Comparison of ENCODE assay signal across 19 cellular contexts in the genomic region with DNA sequence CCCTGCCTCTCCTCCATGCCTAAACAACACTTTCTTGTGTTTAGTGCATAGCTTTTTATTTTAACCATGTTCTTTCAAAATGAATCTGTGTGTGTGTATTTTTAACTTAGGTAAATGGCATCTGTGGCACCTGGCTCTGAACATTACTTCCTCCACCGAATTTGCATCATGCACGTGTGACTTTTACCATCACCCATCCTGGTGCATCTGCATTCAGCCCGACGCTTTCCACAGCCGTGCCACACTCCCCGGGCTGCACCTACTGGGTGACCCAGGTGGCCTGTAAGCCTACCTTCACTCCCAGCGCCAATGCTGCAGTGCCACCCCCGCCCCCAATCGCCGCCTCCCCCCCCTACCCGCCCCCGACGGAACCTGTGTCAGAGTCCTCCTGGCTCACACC. TPM values are rescaled to one million over a fixed set of nuclear protein-coding genes. Genes with fewer than 3 reads are reported as not detected.
A peak's percentile ranks its signal among the peaks of the same experiment; 100 is the strongest.
DNase-seq lines count a peak whose midpoint lies in the region; ATAC-seq and TF ChIP-seq lines count a peak whose summit lies in the region.
"Had no signal": no experiment of that assay in that cellular context is flagged by ENCODE, and none has a peak within 500 bp of the region (broad histone marks: within the 10 kb centered on the region; RNA-seq: fewer than 3 reads in every experiment).

No MANE protein-coding gene starts in this region.

- no peaks in the 10 kb centered on the region for H3K4me1 Mint-ChIP-seq in chondrocyte (ENCODE audit: low read depth)
- peaks cover 26% of the 10 kb centered on the region for H3K4me1 Mint-ChIP-seq in neural progenitor cell
- H3K4me1 Mint-ChIP-seq: T-helper 17 cell had no signal

- H2BK120ac ChIP-seq in mesenchymal stem cell (ENCODE audit: low read depth, low read length) = no peak overlapping the region

- no peak overlapping the region for H3K14ac ChIP-seq in mesenchymal stem cell (ENCODE audit: low read length in 2 of 2)

- H3K4me1 ChIP-seq in neural progenitor cell (peaks cover 12% of the 10 kb centered on the region), mesenchymal stem cell (ENCODE audit: control insufficient read depth, insufficient read depth, low read depth, low read length) (no peaks in the 10 kb centered on the region)
- H3K4me1 ChIP-seq: BE2C had no signal

- H2AFZ ChIP-seq in neural progenitor cell (replicated peaks) (no peak overlapping the region), mesenchymal stem cell (ENCODE audit: low read depth, low read length) (no peak overlapping the region)

- H3K27me3 Mint-ChIP-seq in chondrocyte (ENCODE audit: low read depth) (peaks cover 35% of the 10 kb centered on the region), neural progenitor cell (ENCODE audit: insufficient read depth, low read depth) (peaks cover 12% of the 10 kb centered on the region)

- no peak overlapping the region for H3K23ac ChIP-seq in mesenchymal stem cell (ENCODE audit: low read length in 2 of 2)

- H3K79me2 ChIP-seq in neural progenitor cell (ENCODE audit: low read depth) = no peaks in the 10 kb centered on the region

- no peak overlapping the region for H3K4ac ChIP-seq in mesenchymal stem cell (ENCODE audit: low read depth in 1 of 2, low read length in 2 of 2)

- TF ChIP-seq CTCF in chondrocyte (IDR thresholded peaks at IDR 0.05) (no peak), neural progenitor cell (IDR thresholded peaks at IDR 0.05) (no peak), GM10266 (IDR thresholded peaks at IDR 0.05; ENCODE audit: control insufficient read depth, insufficient read depth, low read depth, missing control alignments) (no peak)

- H3F3A ChIP-seq in neural progenitor cell (ENCODE audit: low read depth) = peaks cover 13% of the 10 kb centered on the region

- H3K4me3 ChIP-seq in neural progenitor cell (no peak overlapping the region), mesenchymal stem cell (ENCODE audit: insufficient read depth in 1 of 2, low read depth in 1 of 2, low read length in 2 of 2) (no peak overlapping the region)
- H3K4me3 ChIP-seq: cardiac muscle cell, heart left ventricle, lung, ovary had no signal

- DNase-seq in chondrocyte (ENCODE audit: low spot score) (peak; percentile 63), neural progenitor cell (ENCODE audit: low spot score) (no peak), left lobe of liver (ENCODE audit: low spot score) (no peak), mesenchymal stem cell (no peak), GM10266 (ENCODE audit: extremely low spot score) (no peak)
- DNase-seq: activated CD8-positive, alpha-beta T cell treated with anti-CD3 and anti-CD28 coated beads for 36 hours; activated naive CD4-positive, alpha-beta T cell; BE2C; heart left ventricle; IMR-90; NCI-H1436 treated with DMSO at 0.1 percent for 48 hours; ovary; stimulated activated naive CD4-positive, alpha-beta T cell treated with Interleukin-2 at 50 U/mL for 16 hours; T-helper 17 cell had no signal

- H4K8ac ChIP-seq in mesenchymal stem cell (ENCODE audit: low read length) = no peak overlapping the region

- no peak overlapping the region for H2AK5ac ChIP-seq in mesenchymal stem cell (ENCODE audit: low read length, severe bottlenecking)

- no peaks in the 10 kb centered on the region for H3K36me3 ChIP-seq in neural progenitor cell
- no peaks in the 10 kb centered on the region for H3K36me3 ChIP-seq in mesenchymal stem cell (ENCODE audit: control insufficient read depth in 1 of 2, insufficient read depth in 2 of 2, low read depth in 1 of 2, low read length in 2 of 2)
- H3K36me3 ChIP-seq: BE2C, cardiac muscle cell, heart left ventricle, ovary had no signal

- H3K27ac Mint-ChIP-seq in chondrocyte (ENCODE audit: unreplicated experiment) = no peak overlapping the region
- no peak overlapping the region for H3K27ac Mint-ChIP-seq in neural progenitor cell
- H3K27ac Mint-ChIP-seq: activated CD8-positive, alpha-beta T cell treated with anti-CD3 and anti-CD28 coated beads for 36 hours; T-helper 17 cell had no signal

- ATAC-seq in GM18498 (IDR thresholded peaks at IDR 0.05; ENCODE audit: unreplicated experiment) (peak; percentile 75), GM19463 (IDR thresholded peaks at IDR 0.05; ENCODE audit: unreplicated experiment) (peak; percentile 70), HG02981 (IDR thresholded peaks at IDR 0.05; ENCODE audit: unreplicated experiment) (peak; percentile 64), left lobe of liver (no peak)
- ATAC-seq: activated CD8-positive, alpha-beta T cell treated with anti-CD3 and anti-CD28 coated beads for 36 hours; T-helper 17 cell had no signal

- no peak overlapping the region for H2BK15ac ChIP-seq in mesenchymal stem cell (ENCODE audit: low read depth, poor library complexity, severe bottlenecking)

- H2BK12ac ChIP-seq in mesenchymal stem cell (ENCODE audit: low read length in 2 of 2) = no peak overlapping the region

- no peak overlapping the region for H3K4me3 Mint-ChIP-seq in chondrocyte (ENCODE audit: unreplicated experiment)
- H3K4me3 Mint-ChIP-seq in neural progenitor cell = no peak overlapping the region
- H3K4me3 Mint-ChIP-seq: activated CD8-positive, alpha-beta T cell treated with anti-CD3 and anti-CD28 coated beads for 36 hours; T-helper 17 cell had no signal

- H3K27me3 ChIP-seq in neural progenitor cell = no peaks in the 10 kb centered on the region
- H3K27me3 ChIP-seq in mesenchymal stem cell (ENCODE audit: control insufficient read depth in 1 of 2, insufficient read depth in 1 of 2, low read length in 2 of 2) = peaks cover 4 to 25% of the 10 kb centered on the region in 2 experiments
- H3K27me3 ChIP-seq: BE2C, cardiac muscle cell, ovary had no signal

- H3K9me3 ChIP-seq in neural progenitor cell (ENCODE audit: low read depth) (no peaks in the 10 kb centered on the region), mesenchymal stem cell (ENCODE audit: control insufficient read depth, low read length) (no peaks in the 10 kb centered on the region)
- H3K9me3 ChIP-seq: BE2C, heart left ventricle, ovary had no signal

- H3K9ac ChIP-seq in neural progenitor cell = no peak overlapping the region
- no peak overlapping the region for H3K9ac ChIP-seq in mesenchymal stem cell (ENCODE audit: low read length)

- H3K36me3 Mint-ChIP-seq in chondrocyte (ENCODE audit: low read depth) (no peaks in the 10 kb centered on the region), neural progenitor cell (peaks cover 2% of the 10 kb centered on the region)

- no peaks in the 10 kb centered on the region for H3K9me3 Mint-ChIP-seq in chondrocyte (ENCODE audit: low read depth)
- no peaks in the 10 kb centered on the region for H3K9me3 Mint-ChIP-seq in neural progenitor cell
- H3K9me3 Mint-ChIP-seq: activated CD8-positive, alpha-beta T cell treated with anti-CD3 and anti-CD28 coated beads for 36 hours had no signal

- no peak overlapping the region for H4K91ac ChIP-seq in mesenchymal stem cell (ENCODE audit: low read length)

- H3K18ac ChIP-seq in mesenchymal stem cell (ENCODE audit: low read depth in 1 of 2, low read length in 2 of 2) = no peak overlapping the region

- WGBS in mesenchymal stem cell = 89% methylated on average over 6 of the region's 13 CpGs

- H3K4me2 ChIP-seq in neural progenitor cell (no peak overlapping the region), mesenchymal stem cell (ENCODE audit: low read length, poor library complexity, severe bottlenecking) (no peak overlapping the region)

- H3K79me1 ChIP-seq in mesenchymal stem cell (replicated peaks; ENCODE audit: low read length, poor library complexity, severe bottlenecking) = no peaks in the 10 kb centered on the region

- H3K27ac ChIP-seq in neural progenitor cell (no peak overlapping the region), mesenchymal stem cell (ENCODE audit: low read length, poor library complexity, severe bottlenecking) (no peak overlapping the region)
- H3K27ac ChIP-seq: cardiac muscle cell, ovary had no signal

- H2BK5ac ChIP-seq in mesenchymal stem cell (ENCODE audit: low read depth, low read length, poor library complexity, severe bottlenecking) = no peak overlapping the region

- H4K20me1 ChIP-seq in neural progenitor cell (ENCODE audit: low read depth) = no peaks in the 10 kb centered on the region

RNA-seq across cellular contexts. Expression of gene FCN1, which starts 12.7 kb away (rescaled TPM):
- total RNA-seq in chondrocyte (not detected in 3 replicates), neural progenitor cell (ENCODE audit: low replicate concordance) (not detected in 2 replicates), left lobe of liver (0.93 TPM)
- not detected for polyA plus RNA-seq in mesenchymal stem cell (2013, experiment 1 of 2)
- not detected for polyA plus RNA-seq in mesenchymal stem cell (2013, experiment 2 of 2)
- total RNA-seq: activated CD8-positive, alpha-beta T cell treated with anti-CD3 and anti-CD28 coated beads for 36 hours; cardiac muscle cell; IMR-90 had no signal
- polyA plus RNA-seq: cardiac muscle cell, IMR-90 had no signal

RNA-seq across cellular contexts. Expression of gene FCN2, which starts 49.8 kb away (rescaled TPM):
- total RNA-seq in chondrocyte (not detected in 3 replicates), neural progenitor cell (ENCODE audit: low replicate concordance) (not detected in 2 replicates), left lobe of liver (95.7 TPM)
- not detected for polyA plus RNA-seq in mesenchymal stem cell (2013, experiment 1 of 2)
- polyA plus RNA-seq in mesenchymal stem cell (2013, experiment 2 of 2) = not detected
- total RNA-seq: activated CD8-positive, alpha-beta T cell treated with anti-CD3 and anti-CD28 coated beads for 36 hours; cardiac muscle cell; IMR-90; lung; T-helper 17 cell had no signal
- polyA plus RNA-seq: cardiac muscle cell, IMR-90 had no signal

Comparison
In these comparisons a context has a peak if more than half of its experiments do, and no peak if none do; other contexts are left out.
1. RNA of gene FCN2, which starts 49.8 kb away (total RNA-seq): 95.7 TPM in left lobe of liver (single experiment); not detected in chondrocyte and not detected in neural progenitor cell; every median in the first group is over 10 times any median in the second.